In genomic region chr12:67578976-67579661, GRCh38 we compare ENCODE assay signal across 1 cellular context.
TF ChIP-seq lines count a peak whose summit lies in the region.

No MANE protein-coding gene starts in this region.

TF ChIP-seq in HepG2, 621 proteins besides CTCF, POLR2A, EP300 and RAD21:
- TF ChIP-seq NONO (IDR thresholded peaks at IDR 0.05): no peak
- no peak for TF ChIP-seq NONO (CRISPR knock-in tag; conservative IDR thresholded peaks at IDR 0.05)
- TF ChIP-seq SMARCE1 (IDR thresholded peaks at IDR 0.05; ENCODE audit: borderline replicate concordance): no peak
- TF ChIP-seq ZNF549 (CRISPR knock-in tag; IDR thresholded peaks at IDR 0.05): no peak
- no peak for TF ChIP-seq BHLHE40 (IDR thresholded peaks at IDR 0.05; ENCODE audit: low read length)
- no peak for TF ChIP-seq GABPA (IDR thresholded peaks at IDR 0.05; ENCODE audit: low read depth, low read length)
- no peak for TF ChIP-seq GABPA (CRISPR knock-in tag; IDR thresholded peaks at IDR 0.05; ENCODE audit: low read depth)
- no peak for TF ChIP-seq ZNF547 (CRISPR knock-in tag; IDR thresholded peaks at IDR 0.05)
- peak; percentile 66 for TF ChIP-seq CEBPB (IDR thresholded peaks at IDR 0.05; ENCODE audit: borderline replicate concordance, low read depth, low read length)
